Comparison of ENCODE assay signal across 22 cellular contexts in genomic region chr19:1289395-1290244, GRCh38. TPM values are rescaled to one million over a fixed set of nuclear protein-coding genes. Genes with fewer than 3 reads are reported as not detected.
DNase-seq lines count a peak whose midpoint lies in the region; ATAC-seq, FAIRE-seq and TF ChIP-seq lines count a peak whose summit lies in the region.
"Had no signal": no experiment of that assay in that cellular context is flagged by ENCODE, and none has a peak within 500 bp of the region (broad histone marks: within the 10 kb centered on the region; RNA-seq: fewer than 3 reads in every experiment).

No MANE protein-coding gene starts in this region.

- H3K4me3 ChIP-seq in H7 (ENCODE audit: insufficient read depth, low read depth, low read length) (no peak overlapping the region), H1 (ENCODE audit: extremely low read depth in 1 of 4, insufficient read depth in 2 of 4, low read depth in 3 of 4, low read length in 4 of 4) (no peak overlapping the region)
- no peak overlapping the region for H3K4me3 ChIP-seq in CD4-positive, alpha-beta memory T cell (ENCODE audit: low read length in 2 of 2)

- H3K27me3 Mint-ChIP-seq in stimulated activated memory B cell treated with anti-CD40 and anti-IgM and Interleukin-4, amounts not matched to agents 10 μg/mL and 1 μg/mL and 100 μg/mL, for 72 hours = peaks cover 87% of the 10 kb centered on the region
- peaks cover 15 to 22% of the 10 kb centered on the region in 2 donors for H3K27me3 Mint-ChIP-seq in CD4-positive, alpha-beta memory T cell

- H3K9me3 ChIP-seq in H1 (ENCODE audit: insufficient read depth in 2 of 2, low read depth in 1 of 2, low read length in 1 of 2) = no peaks in the 10 kb centered on the region
- no peaks in the 10 kb centered on the region for H3K9me3 ChIP-seq in CD4-positive, alpha-beta memory T cell (ENCODE audit: control insufficient read depth in 1 of 2, low read length in 2 of 2)

- H4K5ac ChIP-seq in H1 (ENCODE audit: insufficient read length, low read depth, low read length) = no peak overlapping the region

- TF ChIP-seq CTCF in H1 (IDR thresholded peaks at IDR 0.05; ENCODE audit: control extremely low read depth in 1 of 3, insufficient read depth in 1 of 3, low read depth in 1 of 3, low read length in 3 of 3) = peak in 1 of 3 experiments; percentile 2; a peak in 1 of 4 replicates

- H3K18ac ChIP-seq in H1 (ENCODE audit: extremely low read depth, low read length) = no peak overlapping the region

- no peak overlapping the region for H4K91ac ChIP-seq in H1 (replicated peaks; ENCODE audit: insufficient read length, low read length)

- H3K23me2 ChIP-seq in H1 (ENCODE audit: low read depth, low read length) = peaks cover 5% of the 10 kb centered on the region; the same call in 1 of the 2 replicates

- no peak overlapping the region for H2BK20ac ChIP-seq in H1 (ENCODE audit: low read length)

- FAIRE-seq in H1 (lab: Jason Lieb, UNC) = no peak
- FAIRE-seq: GM12891 had no signal

- 96% methylated on average over 24 of the region's 39 CpGs; no CpG with 5 or more reads in 1 of the 2 experiments for WGBS in H1 (ENCODE audit: extremely low coverage in 1 of 2, insufficient coverage in 1 of 2, insufficient read length in 1 of 2, insufficient replicate concordance in 2 of 2, low coverage in 1 of 2, low lambda C conversion rate in 2 of 2, missing lambda C conversion rate in 1 of 2), 2 experiments

- CTCF ChIA-PET in H1 (lab: Charles Lee; ENCODE audit: partially characterized antibody) = no interaction called here
- CTCF ChIA-PET in CD4-positive, alpha-beta memory T cell (lab: Charles Lee; ENCODE audit: partially characterized antibody) = no interaction called here

- H2AK5ac ChIP-seq in H1 (ENCODE audit: low read depth, low read length) = no peak overlapping the region; the same call in 1 of the 2 replicates

- peaks cover 0 to 14% (median 5%) of the 10 kb centered on the region in 4 experiments; a peak in 5 of 7 replicates for H3K4me1 ChIP-seq in H1 (replicated peaks in 1 of 4; ENCODE audit: control insufficient read depth in 3 of 4, insufficient read depth in 4 of 4, low read length in 3 of 4)
- peaks cover 3% of the 10 kb centered on the region for H3K4me1 ChIP-seq in CD4-positive, alpha-beta memory T cell (ENCODE audit: insufficient read depth, low read length)

- no peak overlapping the region; the same call in 1 of the 2 replicates for H4K8ac ChIP-seq in H1 (ENCODE audit: extremely low read depth, insufficient read depth, low read length)

- H3K4me2 ChIP-seq in H1 (ENCODE audit: insufficient read depth in 1 of 2, low read depth in 2 of 2, low read length in 2 of 2) = no peak overlapping the region

- H3K36me3 ChIP-seq in H7 (replicated peaks; ENCODE audit: control insufficient read depth, insufficient read depth, low read length) (no peaks in the 10 kb centered on the region), H1 (ENCODE audit: control insufficient read depth in 2 of 4, insufficient read depth in 4 of 4, low read length in 3 of 4) (no peaks in the 10 kb centered on the region)
- no peaks in the 10 kb centered on the region for H3K36me3 ChIP-seq in CD4-positive, alpha-beta memory T cell (ENCODE audit: insufficient read depth, low read length)

- no peak overlapping the region for H2AFZ ChIP-seq in H1 (ENCODE audit: low read length)

- peak; percentile 5 for ATAC-seq in stimulated activated memory B cell treated with anti-CD40 and anti-IgM and Interleukin-4, amounts not matched to agents 10 μg/mL and 1 μg/mL and 100 μg/mL, for 72 hours
- no peak for ATAC-seq in GM21737 (IDR thresholded peaks at IDR 0.05; ENCODE audit: unreplicated experiment)
- ATAC-seq: HCT116, SK-N-SH treated with all-trans-retinoic acid at 6 μM for 48 hours had no signal

- no peaks in the 10 kb centered on the region; the same call in 1 of the 2 replicates for H3K79me1 ChIP-seq in H1 (ENCODE audit: low read depth, low read length)

- H3K9ac ChIP-seq in H1 (replicated peaks in 1 of 4; ENCODE audit: extremely low read depth in 1 of 4, low read depth in 3 of 4, low read length in 3 of 4) = no peak overlapping the region

- H3K27me3 ChIP-seq in H7 (ENCODE audit: control insufficient read depth, insufficient read depth, low read length) (peaks cover 10% of the 10 kb centered on the region), H1 (replicated peaks in 1 of 4; ENCODE audit: control insufficient read depth in 3 of 4, extremely low read depth in 1 of 4, insufficient read depth in 3 of 4, low read length in 3 of 4) (peaks cover 0 to 13% (median 8%) of the 10 kb centered on the region in 4 experiments; a peak in 5 of 7 replicates)
- peaks cover 10% of the 10 kb centered on the region for H3K27me3 ChIP-seq in CD4-positive, alpha-beta memory T cell (ENCODE audit: insufficient read depth, low read length)

- no peak overlapping the region for H3K14ac ChIP-seq in H1 (ENCODE audit: insufficient read length)

- H3K4ac ChIP-seq in H1 (replicated peaks; ENCODE audit: insufficient read length, low read depth, low read length) = no peak overlapping the region

- no peak overlapping the region for H3K4me3 Mint-ChIP-seq in stimulated activated memory B cell treated with anti-CD40 and anti-IgM and Interleukin-4, amounts not matched to agents 10 μg/mL and 1 μg/mL and 100 μg/mL, for 72 hours
- H3K4me3 Mint-ChIP-seq in CD4-positive, alpha-beta memory T cell = no peak overlapping the region

- 0 out of 2 replicates have a peak overlapping the region, but pooled peaks have one; percentile 78 for H2BK5ac ChIP-seq in H1 (ENCODE audit: low read depth, low read length)

- no peak overlapping the region for H3K27ac Mint-ChIP-seq in stimulated activated memory B cell treated with anti-CD40 and anti-IgM and Interleukin-4, amounts not matched to agents 10 μg/mL and 1 μg/mL and 100 μg/mL, for 72 hours
- no peak overlapping the region for H3K27ac Mint-ChIP-seq in CD4-positive, alpha-beta memory T cell
- H3K27ac Mint-ChIP-seq: CD4-positive, CD25-positive, alpha-beta regulatory T cell had no signal

- H4K20me1 ChIP-seq in H1 (replicated peaks in 1 of 2; ENCODE audit: control insufficient read depth in 1 of 2, insufficient read depth in 2 of 2, low read length in 2 of 2) = peaks cover 5% of the 10 kb centered on the region in 2 experiments

- H3K27ac ChIP-seq in H1 (ENCODE audit: low read depth, low read length) = no peak overlapping the region
- no peak overlapping the region for H3K27ac ChIP-seq in CD4-positive, alpha-beta memory T cell (ENCODE audit: low read depth, low read length)

- POLR2A ChIA-PET in H1 (lab: Charles Lee; ENCODE audit: partially characterized antibody) = interaction anchor here (0.6 to 2.5 kb wide), 4 partner anchors 14 to 22 kb away, joined by 3 to 16 read pairs (median 6); partner anchors contain the start of genes CIRBP and FAM174C
- POLR2A ChIA-PET in CD4-positive, alpha-beta memory T cell (lab: Charles Lee; ENCODE audit: partially characterized antibody) = interaction anchor here (1.5 kb wide), 1 partner anchor 15 kb away, joined by 3 read pairs; the partner anchor contains the start of gene FAM174C

- H3K56ac ChIP-seq in H1 (replicated peaks; ENCODE audit: insufficient read length, low read depth, low read length) = no peak overlapping the region

- H2BK12ac ChIP-seq in H1 (ENCODE audit: low read depth, low read length) = no peak overlapping the region

- DNase-seq in H7 (peak; percentile 81), NAMALWA (ENCODE audit: low spot score) (peak; percentile 40), H1 (ENCODE audit: low read depth in 1 of 2, low spot score in 2 of 2) (no peak), NOMO-1 treated with dmso at 0.1 percent for 144 hours (lab: John Stamatoyannopoulos, UW; ENCODE audit: unreplicated experiment) (no peak)
- DNase-seq in CD4-positive, alpha-beta memory T cell = no peak
- DNase-seq: Calu3; CD4-positive, CD25-positive, alpha-beta regulatory T cell; DMS79 treated with DMSO at 0.1 percent for 48 hours; KBM-7; NCI-H1092; NCI-H146; NCI-H2081; NCI-H2227 treated with DMSO at 0.1 percent for 48 hours; NCI-H524; SHP77 treated with DMSO at 0.1 percent for 48 hours had no signal

- no peaks in the 10 kb centered on the region for H3K79me2 ChIP-seq in H1 (ENCODE audit: control insufficient read depth in 1 of 2, insufficient read depth in 2 of 2, low read length in 2 of 2)

- no peaks in the 10 kb centered on the region for H3K9me3 Mint-ChIP-seq in stimulated activated memory B cell treated with anti-CD40 and anti-IgM and Interleukin-4, amounts not matched to agents 10 μg/mL and 1 μg/mL and 100 μg/mL, for 72 hours
- H3K9me3 Mint-ChIP-seq in CD4-positive, alpha-beta memory T cell = no peaks in the 10 kb centered on the region

- no peak overlapping the region for H3K23ac ChIP-seq in H1 (ENCODE audit: insufficient read length)

- H2BK15ac ChIP-seq in H1 (ENCODE audit: low read length) = peak overlapping the region; percentile 88; the same call in 1 of the 2 replicates

- TF ChIP-seq RAD21 in H1 (IDR thresholded peaks at IDR 0.05 in 1 of 2, conservative IDR thresholded peaks at IDR 0.05 in 1 of 2; ENCODE audit: low read depth in 2 of 2, low read length in 2 of 2) = peak in 1 of 2 experiments; percentile 5; a peak in 1 of 4 replicates

- H3K36me3 Mint-ChIP-seq in stimulated activated memory B cell treated with anti-CD40 and anti-IgM and Interleukin-4, amounts not matched to agents 10 μg/mL and 1 μg/mL and 100 μg/mL, for 72 hours = no peaks in the 10 kb centered on the region
- no peaks in the 10 kb centered on the region for H3K36me3 Mint-ChIP-seq in CD4-positive, alpha-beta memory T cell
- H3K36me3 Mint-ChIP-seq: CD4-positive, CD25-positive, alpha-beta regulatory T cell had no signal

- H2BK120ac ChIP-seq in H1 (replicated peaks; ENCODE audit: low read depth, low read length) = no peak overlapping the region

- no peak for TF ChIP-seq EP300 in H1 (IDR thresholded peaks at IDR 0.05; ENCODE audit: borderline replicate concordance in 1 of 2, low read depth in 2 of 2, low read length in 2 of 2)

- intact Hi-C loops in CD4-positive, alpha-beta memory T cell (cut with micrococcal nuclease) = loop anchor here (10.0 kb wide), 1 partner anchor 55 kb away; no protein-coding TSS in a partner anchor

- peaks cover 44% of the 10 kb centered on the region for H3K4me1 Mint-ChIP-seq in stimulated activated memory B cell treated with anti-CD40 and anti-IgM and Interleukin-4, amounts not matched to agents 10 μg/mL and 1 μg/mL and 100 μg/mL, for 72 hours
- H3K4me1 Mint-ChIP-seq in CD4-positive, alpha-beta memory T cell = peaks cover 1 to 9% (median 3%) of the 10 kb centered on the region in 4 donors

- TF ChIP-seq POLR2A in H1 (IDR thresholded peaks at IDR 0.05; ENCODE audit: control extremely low read depth in 1 of 2, low read depth in 2 of 2, low read length in 2 of 2) = no peak

RNA-seq across cellular contexts. Expression of gene EFNA2, which starts 3.9 kb away (rescaled TPM):
- 12.4 and 20.2 TPM in 2 replicates for total RNA-seq in H7 (2014; rRNA removed; shearing (Covaris generic))
- 7.0 and 10.3 TPM in 2 replicates for total RNA-seq in H1 (2021; fragmentation: NEBNext Ultra II Directional; extraction: Animal tissue kit (Norgen Biotek cat#: 25700))
- 4.0 and 10.1 TPM in 2 replicates for polyA plus RNA-seq in H1 (2011; rRNA removed)
- 4.0 TPM for polyA plus RNA-seq in H1 (2011; cell fraction: cytosol; rRNA removed)
- 7.2 TPM for polyA plus RNA-seq in H1 (2011; cell fraction: nucleus; rRNA removed)
- 2.0 to 9.1 TPM (median 7.0 TPM) in 4 replicates for polyA plus RNA-seq in H1 (2012, experiment 1 of 2)
- polyA plus RNA-seq in H1 (2012, experiment 2 of 2) = 7.5 TPM
- 10.3 TPM for polyA plus RNA-seq in H1 (2013, experiment 1 of 2)
- polyA plus RNA-seq in H1 (2013, experiment 2 of 2) = 10.9 TPM
- 0.63 and 1.6 TPM in 2 replicates for polyA minus RNA-seq in H1 (2011; rRNA and poly(A)+ RNA removed)
- 9.2 TPM for polyA minus RNA-seq in H1 (2011; cell fraction: cytosol; rRNA and poly(A)+ RNA removed)
- 6.9 TPM for polyA minus RNA-seq in H1 (2011; cell fraction: nucleus; rRNA and poly(A)+ RNA removed)
- not detected for total RNA-seq in CD4-positive, alpha-beta memory T cell
- polyA plus RNA-seq in CD4-positive, alpha-beta memory T cell = not detected
- total RNA-seq: CD4-positive, CD25-positive, alpha-beta regulatory T cell; MCF 10A; T-helper 1 cell treated with Interleukin-12 subunit alpha and Interleukin-12 subunit beta and Interleukin-4 antibody, amounts not matched to agents 30 ng/mL and 1 ng/mL, for 36 hours had no signal
- polyA plus RNA-seq: CD4-positive, CD25-positive, alpha-beta regulatory T cell had no signal

RNA-seq across cellular contexts. Expression of gene FAM174C, which starts 14.3 kb away (rescaled TPM):
- 78.0 and 83.1 TPM in 2 replicates for total RNA-seq in H7 (2014; rRNA removed; shearing (Covaris generic))
- total RNA-seq in H1 (2021; fragmentation: NEBNext Ultra II Directional; extraction: Animal tissue kit (Norgen Biotek cat#: 25700)) = 44.5 and 54.6 TPM in 2 replicates
- polyA plus RNA-seq in H1 (2011; rRNA removed) = 125 and 159 TPM in 2 replicates
- 76.1 TPM for polyA plus RNA-seq in H1 (2011; cell fraction: cytosol; rRNA removed)
- 72.4 TPM for polyA plus RNA-seq in H1 (2011; cell fraction: nucleus; rRNA removed)
- 39.9 to 68.4 TPM (median 61.5 TPM) in 4 replicates for polyA plus RNA-seq in H1 (2012, experiment 1 of 2)
- polyA plus RNA-seq in H1 (2012, experiment 2 of 2) = 79.3 TPM
- 50.0 TPM for polyA plus RNA-seq in H1 (2013, experiment 1 of 2)
- 59.2 TPM for polyA plus RNA-seq in H1 (2013, experiment 2 of 2)
- polyA minus RNA-seq in H1 (2011; rRNA and poly(A)+ RNA removed) = 6.8 and 9.7 TPM in 2 replicates
- polyA minus RNA-seq in H1 (2011; cell fraction: cytosol; rRNA and poly(A)+ RNA removed) = 22.8 TPM
- polyA minus RNA-seq in H1 (2011; cell fraction: nucleus; rRNA and poly(A)+ RNA removed) = 20.8 TPM
- 10 to 100 TPM; 50.5 to 54.2 TPM for total RNA-seq in CD4-positive, alpha-beta memory T cell
- polyA plus RNA-seq in CD4-positive, alpha-beta memory T cell = 100 to 1,000 TPM in 1 of 2 donors, 10 to 100 TPM in 1; 57.2 to 114 TPM

RNA-seq across cellular contexts. Expression of gene CIRBP, which starts 20.5 kb away (rescaled TPM):
- total RNA-seq in H7 (2014; rRNA removed; shearing (Covaris generic)) = 219 and 221 TPM in 2 replicates
- 175 TPM in 2 replicates for total RNA-seq in H1 (2021; fragmentation: NEBNext Ultra II Directional; extraction: Animal tissue kit (Norgen Biotek cat#: 25700))
- polyA plus RNA-seq in H1 (2011; rRNA removed) = 199 and 331 TPM in 2 replicates
- polyA plus RNA-seq in H1 (2011; cell fraction: cytosol; rRNA removed) = 472 TPM
- polyA plus RNA-seq in H1 (2011; cell fraction: nucleus; rRNA removed) = 581 TPM
- 213 to 357 TPM (median 316 TPM) in 4 replicates for polyA plus RNA-seq in H1 (2012, experiment 1 of 2)
- 95.1 TPM for polyA plus RNA-seq in H1 (2012, experiment 2 of 2)
- polyA plus RNA-seq in H1 (2013, experiment 1 of 2) = 151 TPM
- 135 TPM for polyA plus RNA-seq in H1 (2013, experiment 2 of 2)
- polyA minus RNA-seq in H1 (2011; rRNA and poly(A)+ RNA removed) = 44.5 and 56.0 TPM in 2 replicates
- polyA minus RNA-seq in H1 (2011; cell fraction: cytosol; rRNA and poly(A)+ RNA removed) = 77.4 TPM
- polyA minus RNA-seq in H1 (2011; cell fraction: nucleus; rRNA and poly(A)+ RNA removed) = 99.9 TPM
- total RNA-seq in CD4-positive, alpha-beta memory T cell = 100 to 1,000 TPM; 574 to 638 TPM
- 100 to 1,000 TPM; 160 to 257 TPM for polyA plus RNA-seq in CD4-positive, alpha-beta memory T cell

RNA-seq across cellular contexts. Expression of gene MIDN, which starts 41.2 kb away (rescaled TPM):
- 35.1 and 50.3 TPM in 2 replicates for total RNA-seq in H7 (2014; rRNA removed; shearing (Covaris generic))
- 159 and 166 TPM in 2 replicates for total RNA-seq in H1 (2021; fragmentation: NEBNext Ultra II Directional; extraction: Animal tissue kit (Norgen Biotek cat#: 25700))
- 39.8 and 86.0 TPM in 2 replicates for polyA plus RNA-seq in H1 (2011; rRNA removed)
- 38.5 TPM for polyA plus RNA-seq in H1 (2011; cell fraction: cytosol; rRNA removed)
- 85.2 TPM for polyA plus RNA-seq in H1 (2011; cell fraction: nucleus; rRNA removed)
- 58.2 to 110 TPM (median 92.2 TPM) in 4 replicates for polyA plus RNA-seq in H1 (2012, experiment 1 of 2)
- polyA plus RNA-seq in H1 (2012, experiment 2 of 2) = 90.5 TPM
- 95.6 TPM for polyA plus RNA-seq in H1 (2013, experiment 1 of 2)
- polyA plus RNA-seq in H1 (2013, experiment 2 of 2) = 90.3 TPM
- polyA minus RNA-seq in H1 (2011; rRNA and poly(A)+ RNA removed) = 10.3 and 14.3 TPM in 2 replicates
- polyA minus RNA-seq in H1 (2011; cell fraction: cytosol; rRNA and poly(A)+ RNA removed) = 86.0 TPM
- 55.2 TPM for polyA minus RNA-seq in H1 (2011; cell fraction: nucleus; rRNA and poly(A)+ RNA removed)
- 10 to 100 TPM; 30.3 to 34.0 TPM for total RNA-seq in CD4-positive, alpha-beta memory T cell
- 1 to 10 TPM in 1 of 2 donors, under 1 TPM in 1; 0.75 to 6.1 TPM for polyA plus RNA-seq in CD4-positive, alpha-beta memory T cell

RNA-seq across cellular contexts. Expression of gene ATP5F1D, which starts 48.1 kb away (rescaled TPM):
- total RNA-seq in H7 (2014; rRNA removed; shearing (Covaris generic)) = 44.7 and 53.1 TPM in 2 replicates
- 174 and 182 TPM in 2 replicates for total RNA-seq in H1 (2021; fragmentation: NEBNext Ultra II Directional; extraction: Animal tissue kit (Norgen Biotek cat#: 25700))
- 249 and 338 TPM in 2 replicates for polyA plus RNA-seq in H1 (2011; rRNA removed)
- 142 TPM for polyA plus RNA-seq in H1 (2011; cell fraction: cytosol; rRNA removed)
- 120 TPM for polyA plus RNA-seq in H1 (2011; cell fraction: nucleus; rRNA removed)
- polyA plus RNA-seq in H1 (2012, experiment 1 of 2) = 87.3 to 189 TPM (median 180 TPM) in 4 replicates
- polyA plus RNA-seq in H1 (2012, experiment 2 of 2) = 328 TPM
- 148 TPM for polyA plus RNA-seq in H1 (2013, experiment 1 of 2)
- polyA plus RNA-seq in H1 (2013, experiment 2 of 2) = 145 TPM
- polyA minus RNA-seq in H1 (2011; rRNA and poly(A)+ RNA removed) = 13.4 and 18.6 TPM in 2 replicates
- polyA minus RNA-seq in H1 (2011; cell fraction: cytosol; rRNA and poly(A)+ RNA removed) = 118 TPM
- 40.2 TPM for polyA minus RNA-seq in H1 (2011; cell fraction: nucleus; rRNA and poly(A)+ RNA removed)
- 100 to 1,000 TPM; 105 to 108 TPM for total RNA-seq in CD4-positive, alpha-beta memory T cell
- polyA plus RNA-seq in CD4-positive, alpha-beta memory T cell = 100 to 1,000 TPM; 133 to 243 TPM

Comparison
In these comparisons a context has a peak if more than half of its experiments do, and no peak if none do; other contexts are left out.
1. DNase-seq: peak in H7 (single experiment) and NAMALWA (single experiment); none in H1 (0 of 2), NOMO-1 treated with dmso at 0.1 percent for 144 hours (single experiment) and CD4-positive, alpha-beta memory T cell (0 of 5).